In genomic region chr3:17069754-17070153, GRCh38 we compare ENCODE assay signal across 2 cellular contexts.
TF ChIP-seq lines count a peak whose summit lies in the region.

No MANE protein-coding gene starts in this region.

TF ChIP-seq in GM23338, 12 proteins besides CTCF, POLR2A, EP300 and RAD21 (continued from another document):
- TF ChIP-seq REST (IDR thresholded peaks at IDR 0.05; ENCODE audit: unreplicated experiment), result no peak
- TF ChIP-seq JUNB (IDR thresholded peaks at IDR 0.05; ENCODE audit: unreplicated experiment), result no peak
- TF ChIP-seq POLR2AphosphoS5 (IDR thresholded peaks at IDR 0.05; ENCODE audit: low read depth), result no peak
- TF ChIP-seq ZNF114 (CRISPR knock-in tag; IDR thresholded peaks at IDR 0.05), result no peak
- TF ChIP-seq ETS1 (IDR thresholded peaks at IDR 0.05), result no peak
- TF ChIP-seq ZNF462 (CRISPR knock-in tag; IDR thresholded peaks at IDR 0.05), result no peak
- TF ChIP-seq EZH2 (IDR thresholded peaks at IDR 0.05; ENCODE audit: low read depth, unreplicated experiment), result no peak
- no peak for TF ChIP-seq ZNF331 (CRISPR knock-in tag; IDR thresholded peaks at IDR 0.05; ENCODE audit: low read depth)
- TF ChIP-seq CREB1 (CRISPR knock-in tag; IDR thresholded peaks at IDR 0.05; ENCODE audit: low read depth), result no peak

TF ChIP-seq in WTC11, 78 proteins besides CTCF, POLR2A, EP300 and RAD21 (continued from another document):
- no peak for TF ChIP-seq ZNF532 (CRISPR knock-in tag; IDR thresholded peaks at IDR 0.05; ENCODE audit: borderline replicate concordance)
- TF ChIP-seq TEAD4 (CRISPR knock-in tag; IDR thresholded peaks at IDR 0.05), result no peak
- no peak for TF ChIP-seq ZNF281 (CRISPR knock-in tag; IDR thresholded peaks at IDR 0.05)
- TF ChIP-seq KAT7 (CRISPR knock-in tag; IDR thresholded peaks at IDR 0.05; ENCODE audit: borderline replicate concordance), result no peak
- TF ChIP-seq ZNF138 (CRISPR knock-in tag; conservative IDR thresholded peaks at IDR 0.05), result no peak
- no peak for TF ChIP-seq ELF4 (CRISPR knock-in tag; IDR thresholded peaks at IDR 0.05; ENCODE audit: low read depth)
- TF ChIP-seq ZNF232 (CRISPR knock-in tag; IDR thresholded peaks at IDR 0.05), result no peak
- TF ChIP-seq CDX4 (CRISPR knock-in tag; IDR thresholded peaks at IDR 0.05; ENCODE audit: borderline replicate concordance), result no peak
- TF ChIP-seq FOXJ3 (CRISPR knock-in tag; IDR thresholded peaks at IDR 0.05; ENCODE audit: borderline replicate concordance), result no peak
- TF ChIP-seq ATF6 (CRISPR knock-in tag; IDR thresholded peaks at IDR 0.05), result no peak
- TF ChIP-seq MXD4 (CRISPR knock-in tag; IDR thresholded peaks at IDR 0.05; ENCODE audit: borderline replicate concordance), result no peak
- TF ChIP-seq MAX (CRISPR knock-in tag; IDR thresholded peaks at IDR 0.05), result no peak
- TF ChIP-seq IRF2 (CRISPR knock-in tag; IDR thresholded peaks at IDR 0.05; ENCODE audit: borderline replicate concordance, low read depth), result no peak
- TF ChIP-seq GRHL2 (CRISPR knock-in tag; IDR thresholded peaks at IDR 0.05; ENCODE audit: insufficient replicate concordance, severe bottlenecking), result no peak
- no peak for TF ChIP-seq JAZF1 (CRISPR knock-in tag; IDR thresholded peaks at IDR 0.05)
